In genomic region chr10:4990217-4990616, GRCh38 we compare ENCODE assay signal across 7 cellular contexts. TPM values are rescaled to one million over a fixed set of nuclear protein-coding genes. Genes with fewer than 3 reads are reported as not detected.
"Had no signal": no experiment of that assay in that cellular context is flagged by ENCODE, and none has a peak within 500 bp of the region (broad histone marks: within the 10 kb centered on the region; RNA-seq: fewer than 3 reads in every experiment).

No MANE protein-coding gene starts in this region.

- H3K27ac ChIP-seq: HL-60 had no signal

- H3K36me3 Mint-ChIP-seq: IgD-negative memory B cell had no signal

- H3K4me3 Mint-ChIP-seq: IgD-negative memory B cell had no signal

- FAIRE-seq: HTR-8/SVneo, K562 had no signal

- H3K9me3 Mint-ChIP-seq: IgD-negative memory B cell had no signal

- H3K4me1 Mint-ChIP-seq: IgD-negative memory B cell had no signal

- ATAC-seq: K562 had no signal

- DNase-seq: IMR-90, KBM-7, KG1 had no signal

- H3K27me3 Mint-ChIP-seq: IgD-negative memory B cell had no signal

- H3K27ac Mint-ChIP-seq: IgD-negative memory B cell had no signal

- H3K4me3 ChIP-seq: K562 had no signal

RNA-seq across cellular contexts. Expression of gene AKR1C2, which starts 13.4 kb away (rescaled TPM):
- polyA plus RNA-seq: IgD-negative memory B cell had no signal

RNA-seq across cellular contexts. Expression of gene AKR1C1, which starts 27.0 kb away (rescaled TPM):
- polyA plus RNA-seq: IgD-negative memory B cell had no signal
